In genomic region chr21:36422279-36423098, GRCh38 we compare ENCODE assay signal across 8 cellular contexts. TPM values are rescaled to one million over a fixed set of nuclear protein-coding genes. Genes with fewer than 3 reads are reported as not detected.
DNase-seq lines count a peak whose midpoint lies in the region; ATAC-seq and TF ChIP-seq lines count a peak whose summit lies in the region.

No MANE protein-coding gene starts in this region.

- H3K4me1 ChIP-seq in left ventricle myocardium inferior (peaks cover 17% of the 10 kb centered on the region), spleen (peaks cover 0 to 9% (median 3%) of the 10 kb centered on the region in 6 donors)

- DNase-seq in AG08396 (ENCODE audit: low spot score) (peak; percentile 67), GM10248 (ENCODE audit: extremely low spot score) (peak; percentile 75), NCI-H2196 (lab: John Stamatoyannopoulos, UW; ENCODE audit: unreplicated experiment) (peak; percentile 37), left ventricle myocardium inferior (peak; percentile 37), spleen (no peak)
- peak; percentile 65 to 68 for DNase-seq in activated T-cell treated with anti-CD3 and anti-CD28 coated beads, Interleukin-2, amount 50 U/mL, for 48 hours

- TF ChIP-seq CTCF in GM10248 (IDR thresholded peaks at IDR 0.05; ENCODE audit: control extremely low read depth, extremely low read depth, low read depth, missing control alignments) (peak; percentile 76), left ventricle myocardium inferior (IDR thresholded peaks at IDR 0.05; ENCODE audit: borderline replicate concordance) (peak; percentile 70), spleen (IDR thresholded peaks at IDR 0.05 in 8 of 11, conservative IDR thresholded peaks at IDR 0.05 in 3 of 11) (peak in 8 of 11 experiments; percentile 25 to 66 (median 49))

- intact Hi-C loops in left ventricle myocardium inferior (cut with micrococcal nuclease) (no loop called here), spleen (cut with DNase I; ENCODE audit: low total_unique reads) (no loop called here)

- H3K9me3 ChIP-seq in left ventricle myocardium inferior (replicated peaks) (no peaks in the 10 kb centered on the region), spleen (no peaks in the 10 kb centered on the region)

- H3K27ac ChIP-seq in left ventricle myocardium inferior (replicated peaks) (no peak overlapping the region), spleen (no peak overlapping the region)

- H3K4me3 ChIP-seq in left ventricle myocardium inferior: no peak overlapping the region
- no peak overlapping the region for H3K4me3 ChIP-seq in spleen

- H3K36me3 ChIP-seq in left ventricle myocardium inferior: no peaks in the 10 kb centered on the region
- peaks cover 0 to 9% (median 0%) of the 10 kb centered on the region in 6 donors for H3K36me3 ChIP-seq in spleen

- CTCF ChIA-PET in GM10248 (lab: Yijun Ruan, JAX): interaction anchor here (0.6 to 2.6 kb wide), 29 partner anchors 8 to 588 kb away, joined by 3 to 11 read pairs (median 3); partner anchors contain the start of genes CHAF1B and CLDN14

- no peak for TF ChIP-seq POLR2A in spleen (IDR thresholded peaks at IDR 0.05)

- H3K27me3 ChIP-seq in left ventricle myocardium inferior (ENCODE audit: low read depth) (no peaks in the 10 kb centered on the region), spleen (replicated peaks in 1 of 7) (no peaks in the 10 kb centered on the region)

- WGBS in spleen, 5 donors: 67 to 72% (median 69%) methylated on average over 27 to 28 of the region's 28 CpGs

- ATAC-seq in GM21528 (IDR thresholded peaks at IDR 0.05; ENCODE audit: low FRiP score, unreplicated experiment) (no peak), GM19324 (IDR thresholded peaks at IDR 0.05; ENCODE audit: low FRiP score, unreplicated experiment) (no peak)

- POLR2A ChIA-PET in GM10248 (lab: Yijun Ruan, JAX): no interaction called here

RNA-seq across cellular contexts. Expression of gene CHAF1B, which starts 37.3 kb away (rescaled TPM):
- total RNA-seq in left ventricle myocardium inferior (0.38 TPM), spleen (1 to 10 TPM in 6 of 7 donors, under 1 TPM in 1; 0.51 to 3.7 (median 1.5) TPM)
- 1 to 10 TPM in 2 of 3 donors, under 1 TPM in 1; 1.00 to 1.4 (median 1.2) TPM for polyA plus RNA-seq in spleen

RNA-seq across cellular contexts. Expression of gene CLDN14, which starts 57.4 kb away (rescaled TPM):
- total RNA-seq in left ventricle myocardium inferior (not detected), spleen (under 1 TPM in 3 of 7 donors, not detected in 4; 0.46 to 0.94 (median 0.70) TPM)
- under 1 TPM; 0.13 to 0.24 (median 0.15) TPM for polyA plus RNA-seq in spleen
